Comparison of ENCODE assay signal across 8 cellular contexts in the genomic region with DNA sequence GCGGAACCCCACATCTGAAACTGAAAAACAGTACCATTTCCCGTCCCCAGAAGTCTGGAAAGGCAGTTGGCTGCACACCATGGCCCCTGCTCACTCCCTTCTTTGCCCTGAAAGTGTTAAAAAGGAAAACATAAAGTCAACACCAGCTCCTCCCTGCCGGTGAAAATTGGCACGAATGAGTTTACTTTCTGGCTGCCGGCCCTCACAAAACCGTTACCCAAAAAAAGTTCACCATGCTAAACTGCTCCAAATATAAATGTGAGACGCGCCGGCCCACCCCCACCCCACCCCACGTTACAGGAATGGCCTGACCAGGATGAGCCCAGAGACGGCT. TPM values are rescaled to one million over a fixed set of nuclear protein-coding genes. Genes with fewer than 3 reads are reported as not detected.
A peak's percentile ranks its signal among the peaks of the same experiment; 100 is the strongest.
DNase-seq lines count a peak whose midpoint lies in the region; ATAC-seq and TF ChIP-seq lines count a peak whose summit lies in the region.

No MANE protein-coding gene starts in this region.

- peak overlapping the region; percentile 32 for H2BK5ac ChIP-seq in IMR-90 (ENCODE audit: low read depth, low read length, poor library complexity, severe bottlenecking)

- peak overlapping the region; percentile 51; the same call in 1 of the 2 replicates for H3K56ac ChIP-seq in IMR-90 (ENCODE audit: extremely low read depth, insufficient read depth, low read length)

- H3K9me3 ChIP-seq in IMR-90 (ENCODE audit: control insufficient read depth, insufficient read depth, low read length) (no peaks in the 10 kb centered on the region), right lobe of liver (no peaks in the 10 kb centered on the region), suprapubic skin (no peaks in the 10 kb centered on the region)

- H2BK20ac ChIP-seq in IMR-90 (ENCODE audit: low read depth, low read length), result no peak overlapping the region

- DNase-seq in IMR-90 (no peak), right lobe of liver (no peak), suprapubic skin (ENCODE audit: low spot score in 2 of 2) (no peak), NCI-H187 treated with DMSO at 0.1 percent for 48 hours (lab: John Stamatoyannopoulos, UW) (no peak), 8988T (no peak)

- no TSS peak for BruUV-seq in IMR-90 (replicated peaks; lab: Mats Ljungman, UMichigan)

- peaks cover 49% of the 10 kb centered on the region for H4K20me1 ChIP-seq in IMR-90 (ENCODE audit: insufficient read depth, low read length)

- dilution Hi-C loops in IMR-90 (cut with HindIII; ENCODE audit: low sequenced_read_pairs, unreplicated experiment), result no loop called here

- H3K36me3 ChIP-seq in IMR-90 (ENCODE audit: control insufficient read depth, insufficient read depth, low read length) (no peaks in the 10 kb centered on the region), right lobe of liver (no peaks in the 10 kb centered on the region), suprapubic skin (no peaks in the 10 kb centered on the region)

- H2AFZ ChIP-seq in IMR-90 (replicated peaks; ENCODE audit: low read length, poor library complexity), result peak overlapping the region; percentile 87

- peak overlapping the region; percentile 95 for H3K4me3 ChIP-seq in IMR-90 (ENCODE audit: insufficient read depth, low read depth, low read length)
- peak overlapping the region; percentile 59 to 74 (median 65) for H3K4me3 ChIP-seq in right lobe of liver
- peak overlapping the region; percentile 83 for H3K4me3 ChIP-seq in suprapubic skin

- 10% methylated on average over 5 of the region's 11 CpGs; no CpG with 5 or more reads in 1 of the 2 experiments for WGBS in IMR-90 (ENCODE audit: extremely low coverage in 2 of 2, insufficient read length in 1 of 2), 2 experiments
- WGBS in right lobe of liver (ENCODE audit: insufficient coverage, low coverage, low lambda C conversion rate, missing lambda C conversion rate), result 20% methylated on average over 9 of the region's 11 CpGs
- 10% methylated on average over 10 of the region's 11 CpGs for WGBS in suprapubic skin

- H2AK5ac ChIP-seq in IMR-90 (ENCODE audit: low read depth, low read length), result peak overlapping the region; percentile 83; the same call in 1 of the 2 replicates

- peaks cover 8 to 45% of the 10 kb centered on the region in 2 experiments for H3K79me1 ChIP-seq in IMR-90 (ENCODE audit: low read depth in 1 of 2, low read length in 2 of 2)

- 0 out of 2 replicates have a peak overlapping the region, but pooled peaks have one; percentile 5 for H3K18ac ChIP-seq in IMR-90 (ENCODE audit: low read depth, low read length)

- H3K27ac ChIP-seq in IMR-90 (ENCODE audit: insufficient read depth, low read length) (peak overlapping the region; percentile 93), cingulate gyrus (ENCODE audit: low read depth, low read length) (peak overlapping the region; percentile 79), right lobe of liver (peak overlapping the region in 2 of 3 donors; percentile 90 to 93), suprapubic skin (peak overlapping the region; percentile 89)

- intact Hi-C loops in IMR-90 (cut with micrococcal nuclease), result no loop called here
- intact Hi-C loops in right lobe of liver (cut with DNase I), result no loop called here

- in situ Hi-C loops in IMR-90 (cut with MboI; ENCODE audit: low sequenced_read_pairs), result loop anchor here (25.0 kb wide), 1 partner anchor 176 kb away; no protein-coding TSS in a partner anchor

- H3K4me1 ChIP-seq in IMR-90 (ENCODE audit: control insufficient read depth, insufficient read depth, low read length) (peaks cover 24% of the 10 kb centered on the region), right lobe of liver (peaks cover 0 to 5% (median 3%) of the 10 kb centered on the region in 4 donors), suprapubic skin (peaks cover 35% of the 10 kb centered on the region)

- peak overlapping the region; percentile 85 for H3K14ac ChIP-seq in IMR-90 (replicated peaks; ENCODE audit: low read depth, low read length)

- TF ChIP-seq POLR2A in IMR-90 (IDR thresholded peaks at IDR 0.05; ENCODE audit: low read depth, low read length) (no peak), right lobe of liver (IDR thresholded peaks at IDR 0.05) (no peak), suprapubic skin (IDR thresholded peaks at IDR 0.05) (no peak)

- H4K5ac ChIP-seq in IMR-90 (ENCODE audit: low read depth, low read length), result no peak overlapping the region

- no peak for ATAC-seq in IMR-90 (ENCODE audit: low read depth)
- peak in 3 of 4 donors; percentile 12 to 18 (median 17) for ATAC-seq in right lobe of liver
- no peak for ATAC-seq in HG03457 (IDR thresholded peaks at IDR 0.05; ENCODE audit: unreplicated experiment)
- ATAC-seq in GM21390 (IDR thresholded peaks at IDR 0.05; ENCODE audit: unreplicated experiment), result no peak

- no peak for TF ChIP-seq RAD21 in IMR-90 (IDR thresholded peaks at IDR 0.05; ENCODE audit: low read length)

- peak overlapping the region in 1 of 2 experiments; percentile 12; a peak in 1 of 4 replicates for H4K8ac ChIP-seq in IMR-90 (ENCODE audit: low read depth in 2 of 2, low read length in 2 of 2)

- H2BK120ac ChIP-seq in IMR-90 (ENCODE audit: low read depth, low read length), result no peak overlapping the region; the same call in 1 of the 2 replicates

- TF ChIP-seq CTCF in IMR-90 (conservative IDR thresholded peaks at IDR 0.05; ENCODE audit: low read depth, low read length), result no peak
- no peak for TF ChIP-seq CTCF in right lobe of liver (IDR thresholded peaks at IDR 0.05)
- no peak for TF ChIP-seq CTCF in suprapubic skin (IDR thresholded peaks at IDR 0.05)

- H2AK9ac ChIP-seq in IMR-90 (replicated peaks; ENCODE audit: low read depth, low read length, poor library complexity), result peak overlapping the region; percentile 96

- peak overlapping the region; percentile 39 for H4K91ac ChIP-seq in IMR-90 (ENCODE audit: insufficient read depth, low read depth, low read length)

- no peak for TF ChIP-seq EP300 in suprapubic skin (IDR thresholded peaks at IDR 0.05)

- no peaks in the 10 kb centered on the region for H3K27me3 ChIP-seq in IMR-90 (ENCODE audit: control insufficient read depth, insufficient read depth, low read length)
- no peaks in the 10 kb centered on the region for H3K27me3 ChIP-seq in right lobe of liver
- H3K27me3 ChIP-seq in suprapubic skin, result no peaks in the 10 kb centered on the region

- peak overlapping the region; percentile 83 for H3K9ac ChIP-seq in IMR-90 (ENCODE audit: low read depth, low read length)

- POLR2A ChIA-PET in IMR-90 (lab: Charles Lee; ENCODE audit: unreplicated experiment), result interaction anchor here (0.7 kb wide), 1 partner anchor 175 kb away, joined by 5 read pairs; no protein-coding TSS in a partner anchor

- peak overlapping the region; percentile 27; the same call in 1 of the 3 replicates for H2BK15ac ChIP-seq in IMR-90 (ENCODE audit: low read depth, low read length)

- peak overlapping the region; percentile 17 for H3K4ac ChIP-seq in IMR-90 (ENCODE audit: low read depth, low read length)

- H3K23ac ChIP-seq in IMR-90 (ENCODE audit: low read depth, low read length), result peak overlapping the region; percentile 64; the same call in 1 of the 2 replicates

- CTCF ChIA-PET in IMR-90 (lab: Yijun Ruan, JAX), result interaction anchor here (1.0 kb wide), 1 partner anchor 177 kb away, joined by 3 read pairs; no protein-coding TSS in a partner anchor

- peak overlapping the region; percentile 96 for H3K4me2 ChIP-seq in IMR-90 (ENCODE audit: low read depth, low read length)

- H3K9me1 ChIP-seq in IMR-90 (ENCODE audit: insufficient read depth, low read length), result peaks cover 18% of the 10 kb centered on the region

TF ChIP-seq in IMR-90, 13 proteins besides CTCF, POLR2A, EP300 and RAD21:
- no peak for TF ChIP-seq FOS (IDR thresholded peaks at IDR 0.05; ENCODE audit: low read depth, low read length)
- TF ChIP-seq, protein P1, sequence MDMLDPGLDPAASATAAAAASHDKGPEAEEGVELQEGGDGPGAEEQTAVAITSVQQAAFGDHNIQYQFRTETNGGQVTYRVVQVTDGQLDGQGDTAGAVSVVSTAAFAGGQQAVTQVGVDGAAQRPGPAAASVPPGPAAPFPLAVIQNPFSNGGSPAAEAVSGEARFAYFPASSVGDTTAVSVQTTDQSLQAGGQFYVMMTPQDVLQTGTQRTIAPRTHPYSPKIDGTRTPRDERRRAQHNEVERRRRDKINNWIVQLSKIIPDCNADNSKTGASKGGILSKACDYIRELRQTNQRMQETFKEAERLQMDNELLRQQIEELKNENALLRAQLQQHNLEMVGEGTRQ (IDR thresholded peaks at IDR 0.05; ENCODE audit: low read depth, low read length), result no peak
- TF ChIP-seq, protein P2, sequence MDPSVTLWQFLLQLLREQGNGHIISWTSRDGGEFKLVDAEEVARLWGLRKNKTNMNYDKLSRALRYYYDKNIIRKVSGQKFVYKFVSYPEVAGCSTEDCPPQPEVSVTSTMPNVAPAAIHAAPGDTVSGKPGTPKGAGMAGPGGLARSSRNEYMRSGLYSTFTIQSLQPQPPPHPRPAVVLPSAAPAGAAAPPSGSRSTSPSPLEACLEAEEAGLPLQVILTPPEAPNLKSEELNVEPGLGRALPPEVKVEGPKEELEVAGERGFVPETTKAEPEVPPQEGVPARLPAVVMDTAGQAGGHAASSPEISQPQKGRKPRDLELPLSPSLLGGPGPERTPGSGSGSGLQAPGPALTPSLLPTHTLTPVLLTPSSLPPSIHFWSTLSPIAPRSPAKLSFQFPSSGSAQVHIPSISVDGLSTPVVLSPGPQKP (IDR thresholded peaks at IDR 0.05; ENCODE audit: borderline replicate concordance, low read depth, low read length), result no peak
- no peak for TF ChIP-seq RFX5 (IDR thresholded peaks at IDR 0.05; ENCODE audit: low read depth, low read length)
- no peak for TF ChIP-seq MAZ (IDR thresholded peaks at IDR 0.05; ENCODE audit: borderline replicate concordance, low read depth, low read length)
- no peak for TF ChIP-seq RCOR1 (IDR thresholded peaks at IDR 0.05; ENCODE audit: insufficient replicate concordance, low read length)
- no peak for TF ChIP-seq NFE2L2 (IDR thresholded peaks at IDR 0.05; ENCODE audit: low read depth, low read length)
- no peak for TF ChIP-seq BHLHE40 (IDR thresholded peaks at IDR 0.05; ENCODE audit: low read depth, low read length)
- no peak for TF ChIP-seq MAFK (IDR thresholded peaks at IDR 0.05; ENCODE audit: low read depth, low read length)
- no peak for TF ChIP-seq CHD1 (IDR thresholded peaks at IDR 0.05; ENCODE audit: low read depth, low read length)
- no peak for TF ChIP-seq MXI1 (IDR thresholded peaks at IDR 0.05; ENCODE audit: borderline replicate concordance, low read depth, low read length)

RNA-seq across cellular contexts. Expression of a gene that starts 1.2 kb away (rescaled TPM):
- total RNA-seq in IMR-90 (2012; rRNA removed) (8.6 and 9.2 TPM in 2 replicates), right lobe of liver (10 to 100 TPM in 5 of 6 experiments, 1 to 10 TPM in 1; 8.0 to 13.5 (median 11.7) TPM), suprapubic skin (10 to 100 TPM in 3 of 4 donors, 1 to 10 TPM in 1; 6.7 to 23.3 (median 14.7) TPM)
- polyA plus RNA-seq in IMR-90 (2012; rRNA removed), result 16.1 and 17.3 TPM in 2 replicates
- 13.9 and 16.8 TPM in 2 replicates for polyA plus RNA-seq in IMR-90 (2012; cell fraction: cytosol; rRNA removed)
- polyA plus RNA-seq in IMR-90 (2012; cell fraction: nucleus; rRNA removed; ENCODE audit: low replicate concordance), result 21.1 and 22.2 TPM in 2 replicates

Comparison
In these comparisons a context has a peak if more than half of its experiments do, and no peak if none do; other contexts are left out.
1. ATAC-seq: peak in right lobe of liver (3 of 4); none in IMR-90 (single experiment), HG03457 (single experiment) and GM21390 (single experiment).
2. Peak in every context shown above with its lines, with median percentiles within 50 percentile points of each other: H3K27ac ChIP-seq and H3K4me3 ChIP-seq.